Comparison of ENCODE assay signal across 8 cellular contexts in the genomic region with DNA sequence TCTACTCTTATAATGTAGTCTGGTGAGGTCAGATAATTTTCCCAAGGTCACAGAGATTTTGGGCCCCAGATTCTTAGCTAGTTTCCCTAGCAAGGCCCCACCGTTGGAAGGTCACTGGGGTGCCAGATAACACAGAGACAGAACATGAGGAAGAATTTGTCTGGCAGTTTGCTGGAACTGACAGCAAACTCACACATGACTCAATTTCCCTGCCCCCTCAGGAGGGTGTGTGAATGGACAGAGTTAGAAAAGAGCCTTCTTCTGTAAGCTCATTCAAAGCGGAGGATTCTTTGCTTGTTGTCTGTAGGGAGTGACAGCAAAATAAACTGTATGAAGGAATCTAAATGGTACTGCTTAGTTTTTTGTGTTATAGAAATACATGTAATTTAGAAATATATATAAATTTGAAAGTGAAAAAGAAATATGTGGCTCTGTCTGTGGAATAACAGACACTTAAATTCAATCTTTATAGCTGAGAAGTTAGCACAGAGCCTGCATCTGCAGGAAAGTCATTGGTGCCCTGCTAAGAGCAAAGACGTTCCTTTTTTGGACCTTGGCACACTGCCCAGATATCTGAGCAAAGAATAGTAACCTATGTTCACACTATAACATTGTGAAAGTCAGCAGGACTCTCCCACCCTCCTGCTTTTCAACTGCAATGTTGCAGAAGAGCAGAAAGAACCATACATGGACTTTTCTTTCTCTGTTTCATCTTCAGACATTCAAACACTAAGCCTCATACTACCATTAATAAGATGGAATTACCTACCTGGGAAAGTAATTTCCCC. TPM values are rescaled to one million over a fixed set of nuclear protein-coding genes. Genes with fewer than 3 reads are reported as not detected.
A peak's percentile ranks its signal among the peaks of the same experiment; 100 is the strongest.
DNase-seq lines count a peak whose midpoint lies in the region; FAIRE-seq and TF ChIP-seq lines count a peak whose summit lies in the region.

No MANE protein-coding gene starts in this region.

- peak overlapping the region; percentile 90 for H3K4me2 ChIP-seq in OCI-LY7 (ENCODE audit: low read length)

- H3K9me3 Mint-ChIP-seq in activated T-cell treated with anti-CD3 and anti-CD28 coated beads, Interleukin-2, amount 50 U/mL, for 24 hours: no peaks in the 10 kb centered on the region

- no peak overlapping the region for H2AFZ ChIP-seq in OCI-LY7 (ENCODE audit: low read length)

- H3K4me1 Mint-ChIP-seq in activated T-cell treated with anti-CD3 and anti-CD28 coated beads, Interleukin-2, amount 50 U/mL, for 24 hours (ENCODE audit: low read depth): peaks cover 58% of the 10 kb centered on the region

- peaks cover 36% of the 10 kb centered on the region for H3K4me1 ChIP-seq in OCI-LY7 (ENCODE audit: insufficient read depth, low read length, poor library complexity, severe bottlenecking)
- peaks cover 16 to 30% (median 23%) of the 10 kb centered on the region in 3 donors for H3K4me1 ChIP-seq in skeletal muscle tissue (ENCODE audit: control insufficient read depth in 3 of 3, insufficient read depth in 3 of 3, low read length in 3 of 3)
- H3K4me1 ChIP-seq in kidney (ENCODE audit: control insufficient read depth in 1 of 2, insufficient read depth in 1 of 2, low read depth in 1 of 2, low read length in 2 of 2): peaks cover 14 to 26% of the 10 kb centered on the region in 2 donors

- no peak for DNase-seq in activated T-cell treated with anti-CD3 and anti-CD28 coated beads, Interleukin-2, amount 50 U/mL, for 24 hours
- DNase-seq in activated T-cell treated with anti-CD3 and anti-CD28 coated beads, Interleukin-2, amount 50 U/mL, for 48 hours: no peak
- DNase-seq in OCI-LY7 (ENCODE audit: low spot score) (peak; percentile 72), head of caudate nucleus (peak in 27 of 42 donors; percentile 25 to 80 (median 42)), NK-92 (lab: John Stamatoyannopoulos, UW; ENCODE audit: unreplicated experiment) (no peak), kidney (no peak), HK-2 (ENCODE audit: unreplicated experiment) (no peak)

- no peaks in the 10 kb centered on the region for H3K27me3 Mint-ChIP-seq in activated T-cell treated with anti-CD3 and anti-CD28 coated beads, Interleukin-2, amount 50 U/mL, for 24 hours

- H4K20me1 ChIP-seq in OCI-LY7 (ENCODE audit: insufficient read depth, low read length): peaks cover 22% of the 10 kb centered on the region

- H3K79me2 ChIP-seq in OCI-LY7 (ENCODE audit: insufficient read depth, low read depth, low read length): peaks cover 92% of the 10 kb centered on the region

- peak overlapping the region; percentile 95 for H3K4me3 Mint-ChIP-seq in activated T-cell treated with anti-CD3 and anti-CD28 coated beads, Interleukin-2, amount 50 U/mL, for 24 hours

- FAIRE-seq in kidney (lab: Jason Lieb, UNC): no peak

- TF ChIP-seq CTCF in OCI-LY7 (conservative IDR thresholded peaks at IDR 0.05; ENCODE audit: low read length) (no peak), kidney (IDR thresholded peaks at IDR 0.05; ENCODE audit: borderline replicate concordance, extremely low read depth, insufficient read depth) (no peak)

- peak overlapping the region; percentile 96 for H3K27ac Mint-ChIP-seq in activated T-cell treated with anti-CD3 and anti-CD28 coated beads, Interleukin-2, amount 50 U/mL, for 24 hours

- H3K4me3 ChIP-seq in OCI-LY7 (ENCODE audit: low read depth, low read length, poor library complexity, severe bottlenecking) (peak overlapping the region; percentile 97), skeletal muscle tissue (ENCODE audit: low read length in 3 of 3) (peak overlapping the region; percentile 83 to 98 (median 90)), kidney (ENCODE audit: low read length in 2 of 2) (peak overlapping the region in 1 of 2 donors; percentile 97)

- intact Hi-C loops in OCI-LY7 (cut with micrococcal nuclease; ENCODE audit: unreplicated experiment): no loop called here
- intact Hi-C loops in head of caudate nucleus (cut with DNase I): no loop called here
- intact Hi-C loops in kidney (cut with DNase I): no loop called here

- peak overlapping the region; percentile 66 for H3K27ac ChIP-seq in OCI-LY7 (ENCODE audit: low read depth, low read length, poor library complexity, severe bottlenecking)
- peak overlapping the region; percentile 85 for H3K27ac ChIP-seq in skeletal muscle tissue (ENCODE audit: low read depth, low read length)
- H3K27ac ChIP-seq in kidney (ENCODE audit: low read depth in 2 of 2, low read length in 2 of 2): no peak overlapping the region

- H3K9ac ChIP-seq in skeletal muscle tissue (ENCODE audit: low read depth in 1 of 3, low read length in 3 of 3): peak overlapping the region; percentile 24 to 95 (median 87)
- H3K9ac ChIP-seq in kidney (ENCODE audit: low read length in 2 of 2): no peak overlapping the region

- no TSS peak for BruUV-seq in OCI-LY7 (replicated peaks; lab: Mats Ljungman, UMichigan)

- H3K9me3 ChIP-seq in OCI-LY7 (ENCODE audit: low read length) (no peaks in the 10 kb centered on the region), skeletal muscle tissue (ENCODE audit: control insufficient read depth in 3 of 3, low read length in 3 of 3) (no peaks in the 10 kb centered on the region), kidney (ENCODE audit: control insufficient read depth in 1 of 2, low read length in 2 of 2) (no peaks in the 10 kb centered on the region)

- POLR2A ChIA-PET in OCI-LY7 (lab: Charles Lee): interaction anchor here (0.6 to 1.7 kb wide), 4 partner anchors 9 to 251 kb away, joined by 3 to 7 read pairs (median 3); a partner anchor contains a TSS

- no peaks in the 10 kb centered on the region for H3K27me3 ChIP-seq in skeletal muscle tissue (ENCODE audit: control insufficient read depth in 3 of 3, insufficient read depth in 3 of 3, low read length in 3 of 3)

- H3K9me2 ChIP-seq in OCI-LY7 (ENCODE audit: insufficient read depth, low read length): no peaks in the 10 kb centered on the region

- H3K36me3 Mint-ChIP-seq in activated T-cell treated with anti-CD3 and anti-CD28 coated beads, Interleukin-2, amount 50 U/mL, for 24 hours (ENCODE audit: low read depth): peaks cover 70% of the 10 kb centered on the region

- H3K36me3 ChIP-seq in OCI-LY7 (ENCODE audit: insufficient read depth, low read length): peaks cover 47% of the 10 kb centered on the region
- peaks cover 3 to 24% (median 17%) of the 10 kb centered on the region in 3 donors for H3K36me3 ChIP-seq in skeletal muscle tissue (ENCODE audit: control insufficient read depth in 3 of 3, insufficient read depth in 3 of 3, low read length in 3 of 3)
- peaks cover 4 to 15% of the 10 kb centered on the region in 2 donors for H3K36me3 ChIP-seq in kidney (ENCODE audit: control insufficient read depth in 1 of 2, insufficient read depth in 2 of 2, low read length in 2 of 2)

- CTCF ChIA-PET in OCI-LY7 (lab: Charles Lee; ENCODE audit: unreplicated experiment): no interaction called here

RNA-seq across cellular contexts. Expression of a gene that starts 2.1 kb away (rescaled TPM):
- total RNA-seq in OCI-LY7 (2014; rRNA removed; shearing (Covaris generic)): 190 and 224 TPM in 2 replicates
- total RNA-seq in OCI-LY7 (2022): 222 and 227 TPM in 2 replicates
- 232 TPM for total RNA-seq in skeletal muscle tissue
- total RNA-seq in kidney: 147 TPM
- 748 TPM for polyA plus RNA-seq in kidney (ENCODE audit: insufficient read depth, low read depth, low replicate concordance)

RNA-seq across cellular contexts. Expression of a gene that starts 2.5 kb away (rescaled TPM):
- total RNA-seq in OCI-LY7 (2014; rRNA removed; shearing (Covaris generic)): 14.8 and 24.5 TPM in 2 replicates
- 29.3 and 29.6 TPM in 2 replicates for total RNA-seq in OCI-LY7 (2022)
- total RNA-seq in skeletal muscle tissue: 24.5 TPM
- total RNA-seq in kidney: 15.1 TPM
- 2.7 TPM for polyA plus RNA-seq in kidney (ENCODE audit: insufficient read depth, low read depth, low replicate concordance)

Comparison
In these comparisons a context has a peak if more than half of its experiments do, and no peak if none do; other contexts are left out.
1. DNase-seq: peak in OCI-LY7 (single experiment) and head of caudate nucleus (27 of 42); none in activated T-cell treated with anti-CD3 and anti-CD28 coated beads, Interleukin-2, amount 50 U/mL, for 24 hours (single experiment), activated T-cell treated with anti-CD3 and anti-CD28 coated beads, Interleukin-2, amount 50 U/mL, for 48 hours (0 of 2), NK-92 (single experiment), kidney (single experiment) and HK-2 (single experiment).
2. H3K27ac ChIP-seq: peak in OCI-LY7 (single experiment) and skeletal muscle tissue (single experiment); none in kidney (0 of 2).
3. H3K9ac ChIP-seq: peak in skeletal muscle tissue (3 of 3); none in kidney (0 of 2).